13 cellular contexts compared by ENCODE assay signal in genomic region chr3:98777801-98778220, GRCh38. TPM values are rescaled to one million over a fixed set of nuclear protein-coding genes. Genes with fewer than 3 reads are reported as not detected.
DNase-seq lines count a peak whose midpoint lies in the region; ATAC-seq and TF ChIP-seq lines count a peak whose summit lies in the region.
"Had no signal": no experiment of that assay in that cellular context is flagged by ENCODE, and none has a peak within 500 bp of the region (broad histone marks: within the 10 kb centered on the region; RNA-seq: fewer than 3 reads in every experiment).

No MANE protein-coding gene starts in this region.

- H3K27ac ChIP-seq in ascending aorta (peak overlapping the region; percentile 76 to 77), gastroesophageal sphincter (peak overlapping the region in 1 of 4 donors; percentile 2), stomach (peak overlapping the region; percentile 26 to 73 (median 56)), caudate nucleus (ENCODE audit: low read depth, low read length) (no peak overlapping the region), adrenal gland (peak overlapping the region in 1 of 5 donors; percentile 61)
- H3K27ac ChIP-seq: WERI-Rb-1 had no signal

- TF ChIP-seq CTCF in ascending aorta (IDR thresholded peaks at IDR 0.05) (no peak), gastroesophageal sphincter (IDR thresholded peaks at IDR 0.05) (no peak), stomach (IDR thresholded peaks at IDR 0.05) (no peak), adrenal gland (IDR thresholded peaks at IDR 0.05) (no peak)

- intact Hi-C loops in ascending aorta (cut with DNase I) = loop anchor here (2.0 to 5.0 kb wide), 2 partner anchors 45 to 91 kb away; no protein-coding TSS in a partner anchor
- intact Hi-C loops in stomach (cut with DNase I; ENCODE audit: low total_unique reads) = no loop called here
- intact Hi-C loops in adrenal gland (cut with DNase I) = no loop called here

- H3K4me1 ChIP-seq in ascending aorta (peaks cover 13 to 49% of the 10 kb centered on the region in 2 donors), gastroesophageal sphincter (peaks cover 0 to 22% (median 6%) of the 10 kb centered on the region in 3 donors), stomach (peaks cover 28 to 45% (median 32%) of the 10 kb centered on the region in 4 donors), adrenal gland (replicated peaks in 1 of 2) (peaks cover 0 to 22% of the 10 kb centered on the region in 2 donors)

- peak; percentile 24 for DNase-seq in GM04503 (ENCODE audit: low read depth)
- DNase-seq in ascending aorta (ENCODE audit: low spot score in 2 of 2) = no peak
- DNase-seq in stomach = no peak
- DNase-seq in GM19238 (ENCODE audit: insufficient read length, low spot score) = no peak
- DNase-seq in activated CD4-positive, alpha-beta T cell treated with anti-CD3 and anti-CD28 coated beads, Interleukin-2, amount 50 U/mL, for 48 hours = no peak
- no peak for DNase-seq in caudate nucleus (lab: John Stamatoyannopoulos, UW)
- DNase-seq in adrenal gland = no peak
- DNase-seq: activated T-cell treated with anti-CD3 and anti-CD28 coated beads, Interleukin-2, amount 50 U/mL, for 4 hours; NCI-H524; right cardiac atrium; WERI-Rb-1 had no signal

- TF ChIP-seq POLR2A in gastroesophageal sphincter (IDR thresholded peaks at IDR 0.05) (no peak), stomach (IDR thresholded peaks at IDR 0.05) (no peak), adrenal gland (IDR thresholded peaks at IDR 0.05) (no peak)

- peak; percentile 24 for ATAC-seq in gastroesophageal sphincter
- ATAC-seq: activated T-cell treated with anti-CD3 and anti-CD28 coated beads, Interleukin-2, amount 50 U/mL, for 4 hours had no signal

- TF ChIP-seq EP300 in gastroesophageal sphincter (IDR thresholded peaks at IDR 0.05) (no peak), stomach (IDR thresholded peaks at IDR 0.05) (no peak)

- H3K4me3 ChIP-seq in ascending aorta = no peak overlapping the region
- H3K4me3 ChIP-seq in gastroesophageal sphincter = no peak overlapping the region
- no peak overlapping the region for H3K4me3 ChIP-seq in stomach
- no peak overlapping the region for H3K4me3 ChIP-seq in adrenal gland
- H3K4me3 ChIP-seq: GM12878 had no signal

- H3K27me3 ChIP-seq in ascending aorta = no peaks in the 10 kb centered on the region
- no peaks in the 10 kb centered on the region for H3K27me3 ChIP-seq in gastroesophageal sphincter
- H3K27me3 ChIP-seq in stomach = no peaks in the 10 kb centered on the region
- no peaks in the 10 kb centered on the region for H3K27me3 ChIP-seq in adrenal gland

- H3K36me3 ChIP-seq in ascending aorta (no peaks in the 10 kb centered on the region), gastroesophageal sphincter (no peaks in the 10 kb centered on the region), stomach (peaks cover 0 to 9% (median 0%) of the 10 kb centered on the region in 4 donors), adrenal gland (replicated peaks in 1 of 2) (no peaks in the 10 kb centered on the region)
- H3K36me3 ChIP-seq: WERI-Rb-1 had no signal

- no peaks in the 10 kb centered on the region for H3K9me3 ChIP-seq in ascending aorta
- no peaks in the 10 kb centered on the region for H3K9me3 ChIP-seq in gastroesophageal sphincter
- H3K9me3 ChIP-seq in stomach = no peaks in the 10 kb centered on the region
- no peaks in the 10 kb centered on the region for H3K9me3 ChIP-seq in adrenal gland (replicated peaks in 1 of 3)

RNA-seq across cellular contexts. Expression of gene ST3GAL6, which starts 14.7 kb away (rescaled TPM):
- total RNA-seq in ascending aorta = 2.7 TPM
- total RNA-seq in gastroesophageal sphincter = 10 to 100 TPM in 1 of 4 donors, 1 to 10 TPM in 3; 4.4 to 21.2 (median 7.4) TPM
- total RNA-seq in stomach = 100 to 1,000 TPM in 1 of 5 donors, 10 to 100 TPM in 3, not detected in 1; 13.6 to 129 (median 40.3) TPM
- 1 to 10 TPM; 5.8 to 7.7 (median 6.1) TPM for polyA plus RNA-seq in stomach
- total RNA-seq in adrenal gland = 10 to 100 TPM in 7 of 8 donors, 1 to 10 TPM in 1; 6.0 to 48.0 (median 20.1) TPM
- polyA plus RNA-seq in adrenal gland = 10 to 100 TPM; 15.2 to 24.9 (median 18.1) TPM
